In genomic region chr3:67674055-67674454, GRCh38 we compare ENCODE assay signal across 34 cellular contexts.
"Had no signal": no experiment of that assay in that cellular context is flagged by ENCODE, and none has a peak within 500 bp of the region (broad histone marks: within the 10 kb centered on the region; RNA-seq: fewer than 3 reads in every experiment).

No MANE protein-coding gene starts in this region.

- H3K9ac ChIP-seq: neural progenitor cell, parathyroid adenoma had no signal

- H3K4me2 ChIP-seq: hepatocyte, neural progenitor cell had no signal

- H3K79me2 ChIP-seq: hepatocyte, parathyroid adenoma had no signal

- H3K27ac ChIP-seq: heart right ventricle, hepatocyte, lower lobe of right lung, neural progenitor cell, neutrophil, parathyroid adenoma, prostate gland, skin epidermis, stomach, testis, thyroid gland, transverse colon, upper lobe of left lung, vagina had no signal

- H3K36me3 ChIP-seq: heart right ventricle, lower lobe of right lung, neural progenitor cell, neutrophil, prostate gland, stomach, thyroid gland, transverse colon, upper lobe of left lung, vagina had no signal

- DNase-seq: heart right ventricle; kidney glomerular epithelial cell; left cardiac atrium; left ventricle myocardium superior; lower lobe of right lung; mammary epithelial cell; mesenchymal stem cell; naive B cell; nephron progenitor cell; occipital lobe; retina; right cardiac atrium; stimulated activated CD4-positive, alpha-beta T cell treated with anti-CD3 and anti-CD28 coated beads, Interleukin-12 subunit alpha, Interleukin-12 subunit beta, amount 100 ng/mL, for 4 hours; stimulated activated CD4-positive, alpha-beta T cell treated with anti-CD3 and anti-CD28 coated beads, Interleukin-15, amount 100 ng/mL, for 24 hours; stimulated activated CD4-positive, alpha-beta T cell treated with anti-CD3 and anti-CD28 coated beads, Interleukin-2, amount 100 ng/mL, for 24 hours; stimulated activated CD4-positive, alpha-beta T cell treated with anti-CD3 and anti-CD28 coated beads, Interleukin-4, amount 100 ng/mL, for 1 hour; stimulated activated naive CD8-positive, alpha-beta T cell treated with anti-CD3 and anti-CD28 coated beads, Interleukin-15, Interleukin-2, amounts not matched to agents 100 U/mL and 50 U/mL, for 24 hours; stomach; testis; thyroid gland; transverse colon; upper lobe of left lung had no signal

- H3K27ac Mint-ChIP-seq: mesothelial cell of epicardium; nephron progenitor cell; neural progenitor cell; stimulated activated memory B cell treated with anti-CD40 and anti-IgM and Interleukin-4, amounts not matched to agents 10 μg/mL and 1 μg/mL and 100 μg/mL, for 72 hours had no signal

- H3K4me3 ChIP-seq: heart right ventricle, hepatocyte, lower lobe of right lung, neural progenitor cell, prostate gland, skin epidermis, stomach, testis, thyroid gland, transverse colon, upper lobe of left lung, vagina had no signal

- H3K27me3 ChIP-seq: heart right ventricle, hepatocyte, neural progenitor cell, neutrophil, stomach, testis, thyroid gland, transverse colon, upper lobe of left lung, vagina had no signal

- ATAC-seq: heart right ventricle; left cardiac atrium; left lobe of liver; left ventricle myocardium superior; lower lobe of right lung; right cardiac atrium; sciatic nerve; stimulated activated memory B cell treated with anti-CD40 and anti-IgM and Interleukin-4, amounts not matched to agents 10 μg/mL and 1 μg/mL and 100 μg/mL, for 72 hours; stimulated activated naive CD8-positive, alpha-beta T cell treated with anti-CD3 and anti-CD28 coated beads, Interleukin-15, Interleukin-2, amounts not matched to agents 100 U/mL and 50 U/mL, for 24 hours had no signal

- FAIRE-seq: keratinocyte had no signal

- H3K4me1 Mint-ChIP-seq: mesothelial cell of epicardium had no signal

- H3K27me3 Mint-ChIP-seq: naive B cell; stimulated activated memory B cell treated with anti-CD40 and anti-IgM and Interleukin-4, amounts not matched to agents 10 μg/mL and 1 μg/mL and 100 μg/mL, for 72 hours had no signal

- H3K4me1 ChIP-seq: heart right ventricle, lower lobe of right lung, neural progenitor cell, parathyroid adenoma, prostate gland, stomach, testis, thyroid gland, transverse colon, upper lobe of left lung, vagina had no signal

- H3K4me3 Mint-ChIP-seq: mesothelial cell of epicardium; naive B cell; nephron progenitor cell; neural progenitor cell; stimulated activated memory B cell treated with anti-CD40 and anti-IgM and Interleukin-4, amounts not matched to agents 10 μg/mL and 1 μg/mL and 100 μg/mL, for 72 hours had no signal

- H3K36me3 Mint-ChIP-seq: neural progenitor cell had no signal
